20 cellular contexts compared by ENCODE assay signal in the genomic region with DNA sequence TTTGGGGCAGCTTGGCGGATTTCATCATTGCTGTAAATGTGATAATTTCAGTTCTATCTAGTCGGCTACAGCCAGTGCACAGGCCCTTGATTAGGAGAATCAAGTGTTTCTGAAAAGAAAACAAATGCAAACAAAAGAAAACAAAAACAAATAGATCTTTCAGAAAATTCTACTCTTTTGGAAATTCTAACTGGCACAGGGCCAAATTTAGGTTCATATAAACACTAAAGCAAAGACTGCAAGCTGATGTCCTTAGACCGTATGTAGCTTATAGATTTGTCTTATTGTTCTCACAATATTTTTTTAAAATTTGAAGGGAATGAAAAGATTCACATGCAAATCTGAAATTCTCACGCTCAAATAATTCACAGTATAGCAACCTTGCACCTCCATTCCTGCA. TPM values are rescaled to one million over a fixed set of nuclear protein-coding genes. Genes with fewer than 3 reads are reported as not detected.
DNase-seq lines count a peak whose midpoint lies in the region; ATAC-seq, FAIRE-seq and TF ChIP-seq lines count a peak whose summit lies in the region.
"Had no signal": no experiment of that assay in that cellular context is flagged by ENCODE, and none has a peak within 500 bp of the region (broad histone marks: within the 10 kb centered on the region; RNA-seq: fewer than 3 reads in every experiment).

No MANE protein-coding gene starts in this region.

- no peak for FAIRE-seq in K562 (lab: Jason Lieb, UNC)
- FAIRE-seq: GM12878, GM19239, H1 had no signal

- no peak overlapping the region for H3K9ac ChIP-seq in K562 (ENCODE audit: insufficient read depth in 1 of 2, low read depth in 2 of 2, low read length in 2 of 2)
- H3K9ac ChIP-seq: GM23248 had no signal

- peaks cover 24% of the 10 kb centered on the region for H4K20me1 ChIP-seq in K562 (replicated peaks; ENCODE audit: control insufficient read depth, insufficient read depth, low read length)

- no peak overlapping the region for H2AFZ ChIP-seq in K562 (ENCODE audit: low read depth, low read length)
- H2AFZ ChIP-seq: GM23248 had no signal

- H3K36me3 ChIP-seq in Caco-2 (ENCODE audit: control insufficient read depth, insufficient read depth, low read length) = peaks cover 1% of the 10 kb centered on the region; the same call in 1 of the 2 replicates
- peaks cover 47 to 76% of the 10 kb centered on the region in 2 experiments for H3K36me3 ChIP-seq in HEK293 (ENCODE audit: control insufficient read depth in 2 of 2, insufficient read depth in 1 of 2, low read length in 2 of 2)
- peaks cover 87% of the 10 kb centered on the region for H3K36me3 ChIP-seq in K562 (ENCODE audit: control insufficient read depth, insufficient read depth, low read length)

- peaks cover 32% of the 10 kb centered on the region for H3K36me3 Mint-ChIP-seq in activated naive CD4-positive, alpha-beta T cell treated with anti-CD3 and anti-CD28 coated beads for 36 hours (ENCODE audit: low read depth)
- H3K36me3 Mint-ChIP-seq in Caco-2 (ENCODE audit: insufficient read depth, unreplicated experiment) = peaks cover 83% of the 10 kb centered on the region

- H3K27ac Mint-ChIP-seq in activated naive CD4-positive, alpha-beta T cell treated with anti-CD3 and anti-CD28 coated beads for 36 hours = peak overlapping the region; percentile 9
- H3K27ac Mint-ChIP-seq in Caco-2 (ENCODE audit: unreplicated experiment) = no peak overlapping the region

- CTCF ChIA-PET in activated naive CD4-positive, alpha-beta T cell treated with anti-CD3 and anti-CD28 coated beads for 36 hours (lab: Charles Lee) = interaction anchor here (1.2 kb wide), 1 partner anchor 42 kb away, joined by 3 read pairs; no protein-coding TSS in a partner anchor
- CTCF ChIA-PET in Caco-2 (lab: Charles Lee) = no interaction called here
- CTCF ChIA-PET in HEK293 (lab: Yijun Ruan, JAX) = interaction anchor here (1.0 kb wide), 2 partner anchors 21 to 286 kb away, joined by 4 to 5 read pairs; no protein-coding TSS in a partner anchor
- CTCF ChIA-PET in K562 (lab: Yijun Ruan, JAX; ENCODE audit: low intra/inter-chr PET ratio) = no interaction called here

- DNase-seq in activated naive CD4-positive, alpha-beta T cell treated with anti-CD3 and anti-CD28 coated beads for 36 hours = no peak
- no peak for DNase-seq in activated naive CD4-positive, alpha-beta T cell (lab: John Stamatoyannopoulos, UW)
- DNase-seq in Caco-2 (no peak), K562 (ENCODE audit: extremely low read depth in 1 of 4, low spot score in 3 of 4) (no peak), DMS114 treated with DMSO at 0.1 percent for 48 hours (lab: John Stamatoyannopoulos, UW; ENCODE audit: unreplicated experiment) (no peak), HT-29 (ENCODE audit: low spot score) (no peak)
- DNase-seq: C1 segment of cervical spinal cord; CD4-positive, alpha-beta memory T cell; COR-L47; DMS79; EL; GDM1; GM23248; H7; HCEC 1CT had no signal

- POLR2A ChIA-PET in Caco-2 (lab: Charles Lee) (no interaction called here), HEK293 (lab: Yijun Ruan, JAX) (no interaction called here), K562 (lab: Yijun Ruan, JAX) (interaction anchor here (0.8 to 5.4 kb wide), 7 partner anchors 7 to 214 kb away, joined by 3 to 42 read pairs (median 8); a partner anchor contains a TSS)

- H3K79me2 ChIP-seq in K562 (ENCODE audit: control insufficient read depth, insufficient read depth, low read length) = peaks cover 54% of the 10 kb centered on the region

- H3K4me2 ChIP-seq in K562 (ENCODE audit: insufficient read depth, low read length) = no peak overlapping the region

- H3K4me1 ChIP-seq in Caco-2 (peaks cover 47% of the 10 kb centered on the region), HEK293 (ENCODE audit: control insufficient read depth, insufficient read depth, low read length) (peaks cover 3% of the 10 kb centered on the region), K562 (replicated peaks in 1 of 2; ENCODE audit: control insufficient read depth in 2 of 2, insufficient read depth in 2 of 2, low read length in 2 of 2) (peaks cover 4 to 14% of the 10 kb centered on the region in 2 experiments; a peak in 3 of 5 replicates)

- TF ChIP-seq EP300 in K562 (IDR thresholded peaks at IDR 0.05; ENCODE audit: low read length) = no peak

- no peak for TF ChIP-seq POLR2A in K562 (conservative IDR thresholded peaks at IDR 0.05)

- no TSS peak for BruUV-seq in Caco-2 (replicated peaks; lab: Mats Ljungman, UMichigan)
- BruUV-seq in K562 (replicated peaks; lab: Mats Ljungman, UMichigan) = TSS peak; percentile 1

- H3K27ac ChIP-seq in HEK293 (ENCODE audit: extremely low read depth, low read depth, low read length) (no peak overlapping the region), K562 (ENCODE audit: extremely low read depth, low read depth, low read length) (no peak overlapping the region)
- H3K27ac ChIP-seq: GM23248 had no signal

- H3K4me1 Mint-ChIP-seq in activated naive CD4-positive, alpha-beta T cell treated with anti-CD3 and anti-CD28 coated beads for 36 hours (ENCODE audit: low read depth) = peaks cover 21% of the 10 kb centered on the region
- peaks cover 32% of the 10 kb centered on the region for H3K4me1 Mint-ChIP-seq in Caco-2 (ENCODE audit: low read depth, unreplicated experiment)

- no peak for TF ChIP-seq CTCF in Caco-2 (IDR thresholded peaks at IDR 0.05; ENCODE audit: insufficient read depth in 1 of 2, low read depth in 1 of 2, low read length in 1 of 2, severe bottlenecking in 1 of 2, unreplicated experiment in 1 of 2)
- TF ChIP-seq CTCF in HEK293 (tag by site-specific recombination; IDR thresholded peaks at IDR 0.05) = no peak
- no peak for TF ChIP-seq CTCF in K562 (IDR thresholded peaks at IDR 0.05 in 2 of 3, conservative IDR thresholded peaks at IDR 0.05 in 1 of 3; ENCODE audit: insufficient read depth in 2 of 3, low read depth in 1 of 3, low read length in 3 of 3)

- H3K9me3 ChIP-seq in Caco-2 (no peaks in the 10 kb centered on the region), HEK293 (ENCODE audit: control insufficient read depth, insufficient read depth, low read depth, low read length) (no peaks in the 10 kb centered on the region), K562 (replicated peaks; ENCODE audit: control insufficient read depth, insufficient read depth, low read depth, low read length) (no peaks in the 10 kb centered on the region)

- H3K4me3 ChIP-seq in Caco-2 (ENCODE audit: low read depth, low read length) = no peak overlapping the region
- no peak overlapping the region for H3K4me3 ChIP-seq in HEK293 (ENCODE audit: low read depth, low read length)
- no peak overlapping the region for H3K4me3 ChIP-seq in K562
- H3K4me3 ChIP-seq: GM12878, GM23248 had no signal

- H3K27me3 ChIP-seq in Caco-2 (replicated peaks; ENCODE audit: control insufficient read depth, insufficient read depth, low read length) (no peaks in the 10 kb centered on the region), K562 (ENCODE audit: control insufficient read depth in 2 of 2, insufficient read depth in 2 of 2, low read length in 2 of 2) (no peaks in the 10 kb centered on the region)

- no peak for ATAC-seq in K562
- ATAC-seq in HG02678 (IDR thresholded peaks at IDR 0.05; ENCODE audit: unreplicated experiment) = no peak
- ATAC-seq: GM12878 had no signal

- 96% methylated on average over 4 of the region's 4 CpGs for WGBS in K562 (ENCODE audit: insufficient coverage, low coverage, missing lambda C conversion rate)

- in situ Hi-C loops in K562 (cut with MboI) = no loop called here

- intact Hi-C loops in activated naive CD4-positive, alpha-beta T cell treated with anti-CD3 and anti-CD28 coated beads for 36 hours (cut with micrococcal nuclease) = no loop called here
- intact Hi-C loops in Caco-2 (cut with micrococcal nuclease; ENCODE audit: unreplicated experiment) = no loop called here
- intact Hi-C loops in K562 (cut with micrococcal nuclease) = no loop called here

- H3K4me3 Mint-ChIP-seq in activated naive CD4-positive, alpha-beta T cell treated with anti-CD3 and anti-CD28 coated beads for 36 hours = no peak overlapping the region
- H3K4me3 Mint-ChIP-seq in Caco-2 (ENCODE audit: unreplicated experiment) = peak overlapping the region; percentile 27
- H3K4me3 Mint-ChIP-seq: CD4-positive, alpha-beta memory T cell had no signal

- no peak for TF ChIP-seq RAD21 in K562 (CRISPR knock-in tag; conservative IDR thresholded peaks at IDR 0.05 in 1 of 2, IDR thresholded peaks at IDR 0.05 in 1 of 2)

- H3K9me3 Mint-ChIP-seq in activated naive CD4-positive, alpha-beta T cell treated with anti-CD3 and anti-CD28 coated beads for 36 hours = no peaks in the 10 kb centered on the region
- no peaks in the 10 kb centered on the region for H3K9me3 Mint-ChIP-seq in Caco-2 (ENCODE audit: unreplicated experiment)

- no peaks in the 10 kb centered on the region for H3K9me1 ChIP-seq in K562 (ENCODE audit: control insufficient read depth, insufficient read depth, low read length)

- H3K27me3 Mint-ChIP-seq in activated naive CD4-positive, alpha-beta T cell treated with anti-CD3 and anti-CD28 coated beads for 36 hours (ENCODE audit: low read depth) = no peaks in the 10 kb centered on the region
- no peaks in the 10 kb centered on the region for H3K27me3 Mint-ChIP-seq in Caco-2 (ENCODE audit: insufficient read depth, unreplicated experiment)
- H3K27me3 Mint-ChIP-seq: CD4-positive, alpha-beta memory T cell had no signal

RNA-seq across cellular contexts. Expression of a gene that starts 11.2 kb away (rescaled TPM):
- 100 to 1,000 TPM; 165 to 169 TPM for total RNA-seq in activated naive CD4-positive, alpha-beta T cell treated with anti-CD3 and anti-CD28 coated beads for 36 hours
- total RNA-seq in Caco-2 (2022) (317 and 318 TPM in 2 replicates), K562 (2014; rRNA removed) (140 and 153 TPM in 2 replicates), K562 (2014; rRNA removed; fragmentation: Illumina TruSeq; extraction: Trizol) (88.5 and 99.0 TPM in 2 replicates), K562 (2015; rRNA removed; fragmentation: Illumina TruSeq; extraction: Trizol) (91.3 and 98.2 TPM in 2 replicates), K562 (2021) (218 and 237 TPM in 2 replicates)
- total RNA-seq in K562 (2011; cell fraction: chromatin; rRNA removed; ENCODE audit: low replicate concordance) = 1,237 and 1,275 TPM in 2 replicates
- 563 and 657 TPM in 2 replicates for total RNA-seq in K562 (2011; cell fraction: nucleolus; rRNA removed)
- total RNA-seq in K562 (2011; cell fraction: nucleoplasm; rRNA removed) = 675 TPM in 2 replicates
- polyA plus RNA-seq in K562 (2011; rRNA removed) (55.4 and 85.4 TPM in 2 replicates), K562 (2014; fragmentation: Illumina TruSeq; extraction: Trizol) (274 and 277 TPM in 2 replicates), K562 (2014; fragmentation: Nextera tagmentation; extraction: Ambion mirVana) (100 to 1,000 TPM; 110 to 123 TPM), K562 (2014; rRNA removed) (174 and 182 TPM in 2 replicates)
- polyA plus RNA-seq in K562 (2011; cell fraction: cytosol; rRNA removed) = 96.0 and 109 TPM in 2 replicates
- polyA plus RNA-seq in K562 (2011; cell fraction: nucleus; rRNA removed) = 581 and 738 TPM in 2 replicates
- polyA plus RNA-seq in K562 (2012) = 175 and 269 TPM in 2 replicates
- polyA minus RNA-seq in K562 (2011; rRNA and poly(A)+ RNA removed) = 161 and 196 TPM in 2 replicates
- 224 and 238 TPM in 2 replicates for polyA minus RNA-seq in K562 (2011; cell fraction: cytosol; rRNA and poly(A)+ RNA removed)
- 307 and 505 TPM in 2 replicates for polyA minus RNA-seq in K562 (2011; cell fraction: nucleus; rRNA and poly(A)+ RNA removed)
- total RNA-seq in HT-29 (2014; rRNA removed; shearing (Covaris generic)) = 128 and 146 TPM in 2 replicates

RNA-seq across cellular contexts. Expression of a gene that starts 52.5 kb away (rescaled TPM):
- 10 to 100 TPM; 40.2 to 43.2 TPM for total RNA-seq in activated naive CD4-positive, alpha-beta T cell treated with anti-CD3 and anti-CD28 coated beads for 36 hours
- total RNA-seq in Caco-2 (2022) (48.8 and 51.5 TPM in 2 replicates), K562 (2014; rRNA removed) (37.5 and 65.1 TPM in 2 replicates), K562 (2014; rRNA removed; fragmentation: Illumina TruSeq; extraction: Trizol) (32.8 and 35.4 TPM in 2 replicates), K562 (2015; rRNA removed; fragmentation: Illumina TruSeq; extraction: Trizol) (36.9 and 37.4 TPM in 2 replicates), K562 (2021) (71.0 and 88.2 TPM in 2 replicates)
- 276 and 409 TPM in 2 replicates for total RNA-seq in K562 (2011; cell fraction: chromatin; rRNA removed; ENCODE audit: low replicate concordance)
- total RNA-seq in K562 (2011; cell fraction: nucleolus; rRNA removed) = 245 and 297 TPM in 2 replicates
- total RNA-seq in K562 (2011; cell fraction: nucleoplasm; rRNA removed) = 245 and 273 TPM in 2 replicates
- polyA plus RNA-seq in K562 (2011; rRNA removed) (17.8 and 40.9 TPM in 2 replicates), K562 (2014; fragmentation: Illumina TruSeq; extraction: Trizol) (69.9 and 85.0 TPM in 2 replicates), K562 (2014; fragmentation: Nextera tagmentation; extraction: Ambion mirVana) (10 to 100 TPM; 32.1 to 69.3 TPM), K562 (2014; rRNA removed) (24.2 and 33.5 TPM in 2 replicates)
- 34.1 and 42.0 TPM in 2 replicates for polyA plus RNA-seq in K562 (2011; cell fraction: cytosol; rRNA removed)
- polyA plus RNA-seq in K562 (2011; cell fraction: nucleus; rRNA removed) = 140 and 211 TPM in 2 replicates
- 40.3 and 58.0 TPM in 2 replicates for polyA plus RNA-seq in K562 (2012)
- polyA minus RNA-seq in K562 (2011; rRNA and poly(A)+ RNA removed) = 38.2 and 49.9 TPM in 2 replicates
- polyA minus RNA-seq in K562 (2011; cell fraction: cytosol; rRNA and poly(A)+ RNA removed) = 23.6 and 30.1 TPM in 2 replicates
- polyA minus RNA-seq in K562 (2011; cell fraction: nucleus; rRNA and poly(A)+ RNA removed) = 62.5 and 79.1 TPM in 2 replicates
- total RNA-seq in HT-29 (2014; rRNA removed; shearing (Covaris generic)) = 43.8 and 48.6 TPM in 2 replicates

RNA-seq across cellular contexts. Expression of a gene that starts 52.8 kb away (rescaled TPM):
- total RNA-seq in activated naive CD4-positive, alpha-beta T cell treated with anti-CD3 and anti-CD28 coated beads for 36 hours = 10 to 100 TPM; 53.2 to 54.3 TPM
- total RNA-seq in Caco-2 (2022) = 52.6 TPM in 2 replicates
- total RNA-seq in K562 (2011; cell fraction: chromatin; rRNA removed; ENCODE audit: low replicate concordance) = 35.8 and 86.9 TPM in 2 replicates
- 78.7 and 87.1 TPM in 2 replicates for total RNA-seq in K562 (2011; cell fraction: nucleolus; rRNA removed)
- total RNA-seq in K562 (2011; cell fraction: nucleoplasm; rRNA removed) = 57.9 and 62.8 TPM in 2 replicates
- total RNA-seq in K562 (2014; rRNA removed) = 150 and 153 TPM in 2 replicates
- total RNA-seq in K562 (2014; rRNA removed; fragmentation: Illumina TruSeq; extraction: Trizol) = 136 and 145 TPM in 2 replicates
- total RNA-seq in K562 (2015; rRNA removed; fragmentation: Illumina TruSeq; extraction: Trizol) = 153 and 154 TPM in 2 replicates
- total RNA-seq in K562 (2021) = 138 and 146 TPM in 2 replicates
- 93.7 and 105 TPM in 2 replicates for polyA plus RNA-seq in K562 (2011; rRNA removed)
- 88.3 and 88.5 TPM in 2 replicates for polyA plus RNA-seq in K562 (2011; cell fraction: cytosol; rRNA removed)
- polyA plus RNA-seq in K562 (2011; cell fraction: nucleus; rRNA removed) = 35.1 and 36.8 TPM in 2 replicates
- polyA plus RNA-seq in K562 (2012) = 59.9 and 104 TPM in 2 replicates
- 163 and 173 TPM in 2 replicates for polyA plus RNA-seq in K562 (2014; fragmentation: Illumina TruSeq; extraction: Trizol)
- 100 to 1,000 TPM in 1 of 2 experiments, 10 to 100 TPM in 1; 62.0 to 146 TPM for polyA plus RNA-seq in K562 (2014; fragmentation: Nextera tagmentation; extraction: Ambion mirVana)
- polyA plus RNA-seq in K562 (2014; rRNA removed) = 152 and 153 TPM in 2 replicates
- polyA minus RNA-seq in K562 (2011; rRNA and poly(A)+ RNA removed) = 62.3 and 78.5 TPM in 2 replicates
- 32.1 and 40.7 TPM in 2 replicates for polyA minus RNA-seq in K562 (2011; cell fraction: cytosol; rRNA and poly(A)+ RNA removed)
- 16.2 and 19.4 TPM in 2 replicates for polyA minus RNA-seq in K562 (2011; cell fraction: nucleus; rRNA and poly(A)+ RNA removed)
- total RNA-seq in HT-29 (2014; rRNA removed; shearing (Covaris generic)) = 94.9 and 96.1 TPM in 2 replicates

Comparison
In these comparisons a context has a peak if more than half of its experiments do, and no peak if none do; other contexts are left out.
1. CTCF ChIA-PET loops: an anchor here in activated naive CD4-positive, alpha-beta T cell treated with anti-CD3 and anti-CD28 coated beads for 36 hours (1.2 kb wide) and HEK293 (1.0 kb wide); none called in Caco-2 and K562.